9 cellular contexts compared by ENCODE assay signal in genomic region chr4:7398104-7398423, GRCh38. TPM values are rescaled to one million over a fixed set of nuclear protein-coding genes. Genes with fewer than 3 reads are reported as not detected.
DNase-seq lines count a peak whose midpoint lies in the region; ATAC-seq, FAIRE-seq and TF ChIP-seq lines count a peak whose summit lies in the region.
"Had no signal": no experiment of that assay in that cellular context is flagged by ENCODE, and none has a peak within 500 bp of the region (broad histone marks: within the 10 kb centered on the region; RNA-seq: fewer than 3 reads in every experiment).

No MANE protein-coding gene starts in this region.

- no peaks in the 10 kb centered on the region for H3K9me3 Mint-ChIP-seq in activated CD8-positive, alpha-beta T cell treated with anti-CD3 and anti-CD28 coated beads for 36 hours
- H3K9me3 Mint-ChIP-seq in activated CD8-positive, alpha-beta T cell treated with anti-CD3 and anti-CD28 coated beads, Interleukin-2, amount 10 ng/mL, durations not matched to agents 7 days and 5 days (ENCODE audit: insufficient read depth), result no peaks in the 10 kb centered on the region

- no peak for TF ChIP-seq CTCF in activated CD8-positive, alpha-beta T cell treated with anti-CD3 and anti-CD28 coated beads for 36 hours (IDR thresholded peaks at IDR 0.05)

- H3K27me3 Mint-ChIP-seq in activated CD8-positive, alpha-beta T cell treated with anti-CD3 and anti-CD28 coated beads for 36 hours, result peaks cover 13% of the 10 kb centered on the region
- peaks cover 11% of the 10 kb centered on the region for H3K27me3 Mint-ChIP-seq in activated CD8-positive, alpha-beta T cell treated with anti-CD3 and anti-CD28 coated beads, Interleukin-2, amount 10 ng/mL, durations not matched to agents 7 days and 5 days (ENCODE audit: low read depth)

- DNase-seq in activated CD8-positive, alpha-beta T cell treated with anti-CD3 and anti-CD28 coated beads for 36 hours, result peak; percentile 3
- DNase-seq in activated CD8-positive, alpha-beta T cell treated with anti-CD3 and anti-CD28 coated beads, Interleukin-2, amount 10 ng/mL, durations not matched to agents 7 days and 5 days, result no peak
- peak; percentile 15 for DNase-seq in SHP77 treated with DMSO at 0.1 percent for 48 hours (lab: John Stamatoyannopoulos, UW)
- DNase-seq in left ventricle myocardium superior, result peak; percentile 80
- DNase-seq in urothelium cell line (ENCODE audit: low spot score), result peak; percentile 79
- DNase-seq in dedifferentiated amniotic fluid mesenchymal stem cell (ENCODE audit: extremely low spot score), result no peak
- DNase-seq in activated CD8-positive, alpha-beta memory T cell treated with anti-CD3 and anti-CD28 coated beads for 24 hours, result no peak

- CTCF ChIA-PET in activated CD8-positive, alpha-beta T cell treated with anti-CD3 and anti-CD28 coated beads for 36 hours (lab: Charles Lee), result no interaction called here
- CTCF ChIA-PET in activated CD8-positive, alpha-beta T cell treated with anti-CD3 and anti-CD28 coated beads, Interleukin-2, amount 10 ng/mL, durations not matched to agents 7 days and 5 days (lab: Charles Lee), result no interaction called here

- no peak overlapping the region for H3K4me3 Mint-ChIP-seq in activated CD8-positive, alpha-beta T cell treated with anti-CD3 and anti-CD28 coated beads for 36 hours
- no peak overlapping the region for H3K4me3 Mint-ChIP-seq in activated CD8-positive, alpha-beta T cell treated with anti-CD3 and anti-CD28 coated beads, Interleukin-2, amount 10 ng/mL, durations not matched to agents 7 days and 5 days
- H3K4me3 Mint-ChIP-seq: naive thymus-derived CD4-positive, alpha-beta T cell had no signal

- no peaks in the 10 kb centered on the region for H3K36me3 Mint-ChIP-seq in activated CD8-positive, alpha-beta T cell treated with anti-CD3 and anti-CD28 coated beads for 36 hours (ENCODE audit: low read depth)
- H3K36me3 Mint-ChIP-seq in activated CD8-positive, alpha-beta T cell treated with anti-CD3 and anti-CD28 coated beads, Interleukin-2, amount 10 ng/mL, durations not matched to agents 7 days and 5 days (ENCODE audit: low read depth), result no peaks in the 10 kb centered on the region
- H3K36me3 Mint-ChIP-seq: naive thymus-derived CD4-positive, alpha-beta T cell had no signal

- POLR2A ChIA-PET in activated CD8-positive, alpha-beta T cell treated with anti-CD3 and anti-CD28 coated beads for 36 hours (lab: Charles Lee), result interaction anchor here (0.5 kb wide), 1 partner anchor 15 kb away, joined by 3 read pairs; no protein-coding TSS in a partner anchor
- POLR2A ChIA-PET in activated CD8-positive, alpha-beta T cell treated with anti-CD3 and anti-CD28 coated beads, Interleukin-2, amount 10 ng/mL, durations not matched to agents 7 days and 5 days (lab: Charles Lee), result no interaction called here

- FAIRE-seq in urothelium cell line (lab: Jason Lieb, UNC), result no peak

- no peaks in the 10 kb centered on the region for H3K4me1 Mint-ChIP-seq in activated CD8-positive, alpha-beta T cell treated with anti-CD3 and anti-CD28 coated beads for 36 hours (ENCODE audit: low read depth)
- no peaks in the 10 kb centered on the region for H3K4me1 Mint-ChIP-seq in activated CD8-positive, alpha-beta T cell treated with anti-CD3 and anti-CD28 coated beads, Interleukin-2, amount 10 ng/mL, durations not matched to agents 7 days and 5 days (ENCODE audit: low read depth)

- H3K27ac Mint-ChIP-seq in activated CD8-positive, alpha-beta T cell treated with anti-CD3 and anti-CD28 coated beads for 36 hours, result no peak overlapping the region
- no peak overlapping the region for H3K27ac Mint-ChIP-seq in activated CD8-positive, alpha-beta T cell treated with anti-CD3 and anti-CD28 coated beads, Interleukin-2, amount 10 ng/mL, durations not matched to agents 7 days and 5 days
- H3K27ac Mint-ChIP-seq: naive thymus-derived CD4-positive, alpha-beta T cell had no signal

- intact Hi-C loops in activated CD8-positive, alpha-beta T cell treated with anti-CD3 and anti-CD28 coated beads for 36 hours (cut with micrococcal nuclease), result no loop called here
- intact Hi-C loops in left ventricle myocardium superior (cut with micrococcal nuclease), result no loop called here

- ATAC-seq in activated CD8-positive, alpha-beta T cell treated with anti-CD3 and anti-CD28 coated beads for 36 hours, result no peak
- no peak for ATAC-seq in activated CD8-positive, alpha-beta T cell treated with anti-CD3 and anti-CD28 coated beads, Interleukin-2, amount 10 ng/mL, durations not matched to agents 7 days and 5 days
- peak; percentile 89 for ATAC-seq in left ventricle myocardium superior
- no peak for ATAC-seq in GM19452 (IDR thresholded peaks at IDR 0.05; ENCODE audit: unreplicated experiment)
- ATAC-seq: naive thymus-derived CD4-positive, alpha-beta T cell had no signal

RNA-seq across cellular contexts. Expression of gene PSAPL1, which starts 36.7 kb away (rescaled TPM):
- total RNA-seq in activated CD8-positive, alpha-beta T cell treated with anti-CD3 and anti-CD28 coated beads for 36 hours, result not detected
- not detected for total RNA-seq in activated CD8-positive, alpha-beta T cell treated with anti-CD3 and anti-CD28 coated beads, Interleukin-2, amount 10 ng/mL, durations not matched to agents 7 days and 5 days
- not detected for total RNA-seq in left ventricle myocardium superior
- total RNA-seq: naive thymus-derived CD4-positive, alpha-beta T cell had no signal

Comparison
In these comparisons a context has a peak if more than half of its experiments do, and no peak if none do; other contexts are left out.
1. DNase-seq: peak in activated CD8-positive, alpha-beta T cell treated with anti-CD3 and anti-CD28 coated beads for 36 hours (single experiment), SHP77 treated with DMSO at 0.1 percent for 48 hours (single experiment), left ventricle myocardium superior (single experiment) and urothelium cell line (single experiment); none in activated CD8-positive, alpha-beta T cell treated with anti-CD3 and anti-CD28 coated beads, Interleukin-2, amount 10 ng/mL, durations not matched to agents 7 days and 5 days (single experiment), dedifferentiated amniotic fluid mesenchymal stem cell (single experiment) and activated CD8-positive, alpha-beta memory T cell treated with anti-CD3 and anti-CD28 coated beads for 24 hours (single experiment).